Comparison of ENCODE assay signal across 8 cellular contexts in genomic region chr4:52861879-52862604, GRCh38. TPM values are rescaled to one million over a fixed set of nuclear protein-coding genes. Genes with fewer than 3 reads are reported as not detected.
DNase-seq lines count a peak whose midpoint lies in the region; ATAC-seq and TF ChIP-seq lines count a peak whose summit lies in the region.

RASL11B (plus strand) TSS chr4:52862317; CDS start chr4:52862508, 191 bp downstream.

- H3K4me3 ChIP-seq in GM08714 (ENCODE audit: low read length) (peak within 1 kb of the TSS; percentile 63; the same call in 1 of the 2 replicates), hepatocyte (peak within 1 kb of the TSS; percentile 64), uterus (peak within 1 kb of the TSS; percentile 61 to 67)

- H3K36me3 Mint-ChIP-seq in T-helper 17 cell (ENCODE audit: low read depth): no peaks in the 10 kb centered on the region

- intact Hi-C loops in uterus (cut with DNase I; ENCODE audit: low total_unique reads): loop anchor here (10.0 kb wide), 1 partner anchor 137 kb away; no protein-coding TSS in a partner anchor

- CTCF ChIA-PET in HEK293T (lab: Yijun Ruan, JAX): no interaction called here

- H3K4me1 ChIP-seq in hepatocyte (ENCODE audit: insufficient read depth): peaks cover 6% of the 10 kb centered on the region
- no peaks in the 10 kb centered on the region for H3K4me1 ChIP-seq in uterus

- peak within 1 kb of the TSS; percentile 42 for H3K27ac ChIP-seq in hepatocyte
- peak within 1 kb of the TSS; percentile 40 to 65 for H3K27ac ChIP-seq in uterus

- peak within 1 kb of the TSS; percentile 37 for H3K27ac Mint-ChIP-seq in T-helper 17 cell

- H3K4me1 Mint-ChIP-seq in T-helper 17 cell: peaks cover 3% of the 10 kb centered on the region

- peak within 1 kb of the TSS; percentile 84 for H3K4me3 Mint-ChIP-seq in T-helper 17 cell

- H3K9me2 ChIP-seq in hepatocyte (replicated peaks; ENCODE audit: insufficient read depth): no peaks in the 10 kb centered on the region

- H3K4me2 ChIP-seq in hepatocyte: peak within 1 kb of the TSS; percentile 91

- no peaks in the 10 kb centered on the region for H3K36me3 ChIP-seq in hepatocyte (replicated peaks; ENCODE audit: insufficient read depth, low read depth)
- H3K36me3 ChIP-seq in uterus: no peaks in the 10 kb centered on the region

- H3K79me2 ChIP-seq in hepatocyte: peaks cover 11% of the 10 kb centered on the region

- DNase-seq in HEK293T (ENCODE audit: extremely low spot score) (peak; percentile 92), NAMALWA (ENCODE audit: low spot score) (peak; percentile 80), T-helper 17 cell (peak; percentile 78 to 83 (median 82)), anterior cingulate cortex (lab: John Stamatoyannopoulos, UW) (peak in 56 of 58 donors; percentile 16 to 88 (median 74)), hepatocyte (ENCODE audit: low spot score) (peak; percentile 93), renal cortical epithelial cell (ENCODE audit: low read depth) (peak; percentile 13), uterus (peak; percentile 76 to 85)

- H3K27me3 ChIP-seq in hepatocyte (no peaks in the 10 kb centered on the region), uterus (no peaks in the 10 kb centered on the region)

- peak within 1 kb of the TSS; percentile 72 for H2AFZ ChIP-seq in hepatocyte

- H3K27me3 Mint-ChIP-seq in T-helper 17 cell: peaks cover 26% of the 10 kb centered on the region

- no peaks in the 10 kb centered on the region for H4K20me1 ChIP-seq in hepatocyte (ENCODE audit: insufficient read depth, poor library complexity, severe bottlenecking)

- peak; percentile 99 for ATAC-seq in T-helper 17 cell

- TF ChIP-seq CTCF in hepatocyte (IDR thresholded peaks at IDR 0.05; ENCODE audit: poor library complexity): peak; percentile 6
- TF ChIP-seq CTCF in uterus (IDR thresholded peaks at IDR 0.05): peak in 3 of 4 experiments; percentile 37 to 64 (median 60)

- peak; percentile 78 to 96 for TF ChIP-seq POLR2A in uterus (IDR thresholded peaks at IDR 0.05)

- WGBS in hepatocyte (ENCODE audit: low lambda C conversion rate, missing lambda C conversion rate): 1% methylated on average over 61 of the region's 93 CpGs

- H3K9me3 ChIP-seq in T-helper 17 cell (ENCODE audit: control insufficient read depth, low read length, poor library complexity, severe bottlenecking) (peaks cover 3% of the 10 kb centered on the region), hepatocyte (ENCODE audit: low read depth) (no peaks in the 10 kb centered on the region), uterus (no peaks in the 10 kb centered on the region)

- POLR2A ChIA-PET in HEK293T (lab: Yijun Ruan, JAX): interaction anchor here (0.9 to 1.2 kb wide), 2 partner anchors 10 to 149 kb away, joined by 3 to 4 read pairs; no protein-coding TSS in a partner anchor

TF ChIP-seq in HEK293T, 16 proteins besides CTCF, POLR2A, EP300 and RAD21:
- TF ChIP-seq L3MBTL2 (conservative IDR thresholded peaks at IDR 0.05) (peak; percentile 97), LEF1 (IDR thresholded peaks at IDR 0.05; ENCODE audit: borderline replicate concordance) (no peak), SP1 (IDR thresholded peaks at IDR 0.05) (no peak)
TF ChIP-seq in HEK293T: peak in this region for 1.

RNA-seq across cellular contexts. Expression of gene RASL11B, which starts in this region (rescaled TPM):
- not detected for total RNA-seq in T-helper 17 cell
- 6.3 and 8.9 TPM in 2 replicates for total RNA-seq in hepatocyte
- polyA plus RNA-seq in hepatocyte: 6.9 and 7.6 TPM in 2 replicates
- 4.7 and 21.2 TPM in 2 replicates for total RNA-seq in renal cortical epithelial cell
- 10 to 100 TPM in 1 of 4 donors, 1 to 10 TPM in 2, under 1 TPM in 1; 0.29 to 36.4 (median 4.4) TPM for total RNA-seq in uterus

Comparison
In these comparisons a context has a peak if more than half of its experiments do, and no peak if none do; other contexts are left out.
1. Peak in every context shown above with its lines: DNase-seq, ATAC-seq, H3K4me3 ChIP-seq and H3K27ac ChIP-seq.
2. Peak in DNase-seq and ATAC-seq in T-helper 17 cell; RNA of the gene not detected or under 1 TPM.
3. DNase-seq: peak in every context shown above with its lines; median percentile 93 in hepatocyte; 92 in HEK293T; 82 in T-helper 17 cell; 80 in uterus; 80 in NAMALWA; 74 in anterior cingulate cortex; 13 in renal cortical epithelial cell.